14 cellular contexts compared by ENCODE assay signal in genomic region chr12:81162725-81163124, GRCh38.
A peak's percentile ranks its signal among the peaks of the same experiment; 100 is the strongest.
DNase-seq lines count a peak whose midpoint lies in the region; ATAC-seq and TF ChIP-seq lines count a peak whose summit lies in the region.
"Had no signal": no experiment of that assay in that cellular context is flagged by ENCODE, and none has a peak within 500 bp of the region (broad histone marks: within the 10 kb centered on the region; RNA-seq: fewer than 3 reads in every experiment).

No MANE protein-coding gene starts in this region.

- intact Hi-C loops in posterior vena cava (cut with DNase I) (no loop called here), aorta (cut with DNase I) (no loop called here)

- H3K4me3 ChIP-seq in coronary artery: no peak overlapping the region
- no peak overlapping the region for H3K4me3 ChIP-seq in aorta (ENCODE audit: low read length in 2 of 2)

- ATAC-seq in aorta (ENCODE audit: low FRiP score) (peak; percentile 36), GM18505 (IDR thresholded peaks at IDR 0.05; ENCODE audit: unreplicated experiment) (no peak)

- DNase-seq in coronary artery (ENCODE audit: low spot score): peak; percentile 58
- DNase-seq in islet precursor cell: peak; percentile 52
- peak; percentile 68 for DNase-seq in posterior vena cava (ENCODE audit: low spot score)
- DNase-seq in aorta: no peak
- no peak for DNase-seq in caudate nucleus (lab: John Stamatoyannopoulos, UW)
- DNase-seq in GM19240 (ENCODE audit: insufficient read length, low spot score): no peak
- DNase-seq: C1 segment of cervical spinal cord; Calu3; CD4-positive, alpha-beta T cell; DMS 273 treated with DMSO at 0.1 percent for 48 hours; GOT3; HCEC 1CT; HFFc6 had no signal

- 91 to 95% methylated on average over 4 of the region's 4 CpGs for WGBS in aorta, 2 donors

- no peak for TF ChIP-seq POLR2A in GM18505 (IDR thresholded peaks at IDR 0.05; ENCODE audit: borderline replicate concordance, extremely low read depth, insufficient read depth, insufficient read length)

- TF ChIP-seq CTCF in coronary artery (IDR thresholded peaks at IDR 0.05): no peak

- no peaks in the 10 kb centered on the region for H3K4me1 ChIP-seq in aorta (ENCODE audit: control insufficient read depth in 1 of 2, insufficient read depth in 2 of 2, low read length in 2 of 2)

- no peaks in the 10 kb centered on the region for H3K9me3 ChIP-seq in aorta (ENCODE audit: control insufficient read depth, low read length)

- H3K27ac ChIP-seq in coronary artery (no peak overlapping the region), aorta (ENCODE audit: low read depth in 1 of 2, low read length in 2 of 2) (no peak overlapping the region), caudate nucleus (ENCODE audit: low read depth, low read length) (no peak overlapping the region)

- H3K36me3 ChIP-seq in aorta (ENCODE audit: control insufficient read depth in 1 of 2, insufficient read depth in 2 of 2, low read length in 1 of 2): peaks cover 0 to 5% of the 10 kb centered on the region in 2 donors

- no peaks in the 10 kb centered on the region for H3K27me3 ChIP-seq in aorta (ENCODE audit: control insufficient read depth in 1 of 2, insufficient read depth in 2 of 2, low read length in 1 of 2)

Comparison
In these comparisons a context has a peak if more than half of its experiments do, and no peak if none do; other contexts are left out.
1. DNase-seq: peak in coronary artery (single experiment), islet precursor cell (single experiment) and posterior vena cava (single experiment); none in aorta (0 of 2), caudate nucleus (0 of 61) and GM19240 (single experiment).